ENCODE assay signal across 27 cellular contexts in genomic region chr15:57927091-57927631, GRCh38.
"Had no signal": no experiment of that assay in that cellular context is flagged by ENCODE, and none has a peak within 500 bp of the region (broad histone marks: within the 10 kb centered on the region; RNA-seq: fewer than 3 reads in every experiment).

No MANE protein-coding gene starts in this region.

- ATAC-seq: activated naive CD4-positive, alpha-beta T cell treated with anti-CD3 and anti-CD28 coated beads, Interleukin-2, amount 50 U/mL, for 72 hours; activated naive CD8-positive, alpha-beta T cell treated with anti-CD3 and anti-CD28 coated beads, Interleukin-2, amount 50 U/mL, for 24 hours; activated T-cell treated with anti-CD3 and anti-CD28 coated beads, Interleukin-2, amount 50 U/mL, for 4 hours; body of pancreas; PC-3; T-helper 17 cell had no signal

- H3K36me3 ChIP-seq: ascending aorta, MG63 had no signal

- H3K27me3 ChIP-seq: ascending aorta, body of pancreas, MG63 had no signal

- H3K9me3 ChIP-seq: ascending aorta, body of pancreas, MG63 had no signal

- H3K27ac ChIP-seq: ascending aorta, body of pancreas had no signal

- H3K4me3 ChIP-seq: ascending aorta, body of pancreas, MG63 had no signal

- DNase-seq: activated B cell treated with CpG ODN at 0.5 μM for 24 hours; activated CD4-positive, alpha-beta T cell treated with anti-CD3 and anti-CD28 coated beads for 1 hour; activated CD4-positive, alpha-beta T cell treated with anti-CD3 and anti-CD28 coated beads, Interleukin-2, amount 10 ng/mL, durations not matched to agents 24 days and 14 days; activated CD4-positive, alpha-beta T cell treated with anti-CD3 and anti-CD28 coated beads, Interleukin-2, amount 50 U/mL, for 48 hours; activated CD8-positive, alpha-beta memory T cell treated with anti-CD3 and anti-CD28 coated beads for 24 hours; activated effector memory CD4-positive, alpha-beta T cell treated with anti-CD3 and anti-CD28 coated beads, Interleukin-2, amount 50 U/mL, for 16 hours; activated naive CD4-positive, alpha-beta T cell treated with Interleukin-2 at 50 U/mL for 16 hours; activated naive CD8-positive, alpha-beta T cell treated with anti-CD3 and anti-CD28 coated beads, Interleukin-2, amount 50 U/mL, for 24 hours; activated T-cell treated with anti-CD3 and anti-CD28 coated beads, Interleukin-2, amount 50 U/mL, for 4 hours; amniotic stem cell; body of pancreas; MG63; MV-4-11; NCI-H1092 treated with DMSO at 0.1 percent for 48 hours; NCI-H1436; NCI-H1694 treated with DMSO at 0.1 percent for 48 hours; NCI-H2171; NCI-H2227 treated with DMSO at 0.1 percent for 48 hours; NCI-H446 treated with DMSO at 0.1 percent for 48 hours; NCI-H526 treated with DMSO at 0.1 percent for 48 hours; NK-92 treated with Interleukin-12 subunit alpha and Interleukin-12 subunit beta, amount 100 ng/mL, for 24 hours; PC-3; SHP77 treated with DMSO at 0.1 percent for 48 hours; T-helper 17 cell; T-helper 9 cell had no signal
